ENCODE assay signal across 31 cellular contexts in genomic region chr20:49664914-49665313, GRCh38.
"Had no signal": no experiment of that assay in that cellular context is flagged by ENCODE, and none has a peak within 500 bp of the region (broad histone marks: within the 10 kb centered on the region; RNA-seq: fewer than 3 reads in every experiment).

No MANE protein-coding gene starts in this region.

- H3K9me3 Mint-ChIP-seq: activated CD4-positive, alpha-beta memory T cell treated with anti-CD3 and anti-CD28 coated beads, Interleukin-2, amount 10 ng/mL, durations not matched to agents 7 days and 5 days; activated naive CD4-positive, alpha-beta T cell treated with anti-CD3 and anti-CD28 coated beads for 36 hours; activated T-helper 17 cell treated with anti-CD3 and anti-CD28 coated beads, Interleukin-2, amount 50 U/mL, for 72 hours; brain; central memory CD8-positive, alpha-beta T cell had no signal

- H3K36me3 ChIP-seq: Peyer's patch, SJSA1 had no signal

- H3K27ac ChIP-seq: Peyer's patch, SJSA1, VCaP had no signal

- H3K36me3 Mint-ChIP-seq: activated naive CD8-positive, alpha-beta T cell; brain had no signal

- H3K27ac Mint-ChIP-seq: activated CD4-positive, alpha-beta memory T cell treated with anti-CD3 and anti-CD28 coated beads, Interleukin-2, amount 10 ng/mL, durations not matched to agents 7 days and 5 days; activated CD4-positive, alpha-beta T cell treated with anti-CD3 and anti-CD28 coated beads for 36 hours; activated naive CD4-positive, alpha-beta T cell treated with anti-CD3 and anti-CD28 coated beads for 36 hours; activated naive CD8-positive, alpha-beta T cell; activated T-helper 17 cell treated with anti-CD3 and anti-CD28 coated beads, Interleukin-2, amount 50 U/mL, for 72 hours had no signal

- H3K4me3 ChIP-seq: MG63, Peyer's patch, SJSA1 had no signal

- H3K27me3 ChIP-seq: MG63, Peyer's patch, SJSA1 had no signal

- ATAC-seq: activated CD4-positive, alpha-beta T cell treated with anti-CD3 and anti-CD28 coated beads for 36 hours; activated T-helper 17 cell treated with anti-CD3 and anti-CD28 coated beads, Interleukin-2, amount 50 U/mL, for 72 hours; SK-N-SH treated with all-trans-retinoic acid at 6 μM for 48 hours had no signal

- H3K27me3 Mint-ChIP-seq: activated CD4-positive, alpha-beta memory T cell treated with anti-CD3 and anti-CD28 coated beads, Interleukin-2, amount 10 ng/mL, durations not matched to agents 7 days and 5 days; activated CD4-positive, alpha-beta T cell treated with anti-CD3 and anti-CD28 coated beads for 36 hours; activated naive CD8-positive, alpha-beta T cell; activated T-helper 17 cell treated with anti-CD3 and anti-CD28 coated beads, Interleukin-2, amount 50 U/mL, for 72 hours; brain; central memory CD8-positive, alpha-beta T cell had no signal

- H3K9me3 ChIP-seq: MG63, Peyer's patch, SJSA1 had no signal

- H3K4me3 Mint-ChIP-seq: activated CD4-positive, alpha-beta memory T cell treated with anti-CD3 and anti-CD28 coated beads, Interleukin-2, amount 10 ng/mL, durations not matched to agents 7 days and 5 days; activated CD4-positive, alpha-beta T cell treated with anti-CD3 and anti-CD28 coated beads for 36 hours; activated naive CD4-positive, alpha-beta T cell treated with anti-CD3 and anti-CD28 coated beads for 36 hours; activated naive CD8-positive, alpha-beta T cell; activated T-helper 17 cell treated with anti-CD3 and anti-CD28 coated beads, Interleukin-2, amount 50 U/mL, for 72 hours; brain; central memory CD8-positive, alpha-beta T cell had no signal

- H3K4me1 ChIP-seq: SJSA1 had no signal

- DNase-seq: activated CD4-positive, alpha-beta memory T cell treated with anti-CD3 and anti-CD28 coated beads, Interleukin-2, amount 10 ng/mL, durations not matched to agents 7 days and 5 days; activated CD4-positive, alpha-beta T cell treated with anti-CD3 and anti-CD28 coated beads for 36 hours; activated CD4-positive, alpha-beta T cell treated with anti-CD3 and anti-CD28 coated beads, Interleukin-2, amount 50 U/mL, for 1 hour; activated gamma-delta T cell; activated naive CD4-positive, alpha-beta T cell treated with anti-CD3 and anti-CD28 coated beads for 36 hours; activated T-cell treated with anti-CD3 and anti-CD28 coated beads for 4 hours; activated T-cell treated with anti-CD3 and anti-CD28 coated beads, Interleukin-2, amount 50 U/mL, for 48 hours; amygdala; MG63; MV-4-11; NCI-H1092 treated with DMSO at 0.1 percent for 48 hours; NCI-H1417 treated with DMSO at 0.1 percent for 48 hours; NCI-H1694; NCI-H2029; NCI-H2107; NCI-H2171 treated with DMSO at 0.1 percent for 48 hours; NCI-H226; NCI-H526 treated with DMSO at 0.1 percent for 48 hours; NCI-H82; OCI-M1; Peyer's patch; SHP77; T-helper 2 cell; T1000 had no signal
